18 cellular contexts compared by ENCODE assay signal in the genomic region with DNA sequence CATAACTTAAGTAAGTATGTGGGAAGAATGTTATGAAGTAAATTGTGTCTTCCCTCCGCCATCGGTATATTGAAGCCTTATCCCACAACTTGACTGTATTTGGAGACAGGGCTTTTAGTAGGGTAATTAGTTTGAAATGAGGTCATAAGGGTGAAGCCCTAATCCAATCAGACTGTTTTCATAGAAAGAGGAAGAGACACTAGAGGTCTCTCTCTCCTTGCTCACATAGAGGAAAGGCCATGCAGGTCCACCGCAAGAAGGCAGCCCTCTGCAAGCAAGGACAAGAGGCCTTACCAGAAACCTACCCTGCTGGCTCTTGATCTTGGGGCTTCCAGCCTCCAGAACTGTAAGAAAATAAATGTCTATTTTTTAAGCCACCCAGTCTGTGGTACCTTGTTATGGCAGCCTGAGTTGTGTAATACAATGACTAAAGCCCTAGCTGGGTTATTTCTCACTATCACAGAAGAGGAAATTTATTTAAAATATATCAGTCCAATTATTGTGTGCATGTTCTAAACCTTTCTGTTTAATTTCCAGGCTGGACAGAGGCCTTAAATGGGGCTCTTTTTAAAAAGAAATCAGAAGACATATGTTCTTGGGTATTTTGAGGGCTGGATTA. TPM values are rescaled to one million over a fixed set of nuclear protein-coding genes. Genes with fewer than 3 reads are reported as not detected.
A peak's percentile ranks its signal among the peaks of the same experiment; 100 is the strongest.
DNase-seq lines count a peak whose midpoint lies in the region; ATAC-seq and TF ChIP-seq lines count a peak whose summit lies in the region.
"Had no signal": no experiment of that assay in that cellular context is flagged by ENCODE, and none has a peak within 500 bp of the region (broad histone marks: within the 10 kb centered on the region; RNA-seq: fewer than 3 reads in every experiment).

No MANE protein-coding gene starts in this region.

- H3K9ac ChIP-seq in SK-N-SH: no peak overlapping the region

- peaks cover 10% of the 10 kb centered on the region for H3F3A ChIP-seq in SK-N-SH (replicated peaks; ENCODE audit: insufficient read depth)

- no peaks in the 10 kb centered on the region for H3K79me2 ChIP-seq in SK-N-SH (ENCODE audit: insufficient read depth)
- no peaks in the 10 kb centered on the region for H3K79me2 ChIP-seq in OCI-LY7 (ENCODE audit: insufficient read depth, low read depth, low read length)

- POLR2A ChIA-PET in SK-N-SH (lab: Yijun Ruan, JAX) (no interaction called here), OCI-LY7 (lab: Charles Lee) (interaction anchor here (1.4 to 2.3 kb wide), 2 partner anchors 7 to 10 kb away, joined by 3 to 5 read pairs; no protein-coding TSS in a partner anchor)

- TF ChIP-seq RAD21 in SK-N-SH (IDR thresholded peaks at IDR 0.05; ENCODE audit: low read length): peak; percentile 33

- no peak for DNase-seq in SK-N-SH
- DNase-seq in OCI-LY7 (ENCODE audit: low spot score): no peak
- no peak for DNase-seq in epithelial cell of proximal tubule (ENCODE audit: low read depth)
- DNase-seq in upper lobe of right lung: no peak
- no peak for DNase-seq in HuH-7 (ENCODE audit: low spot score)
- no peak for DNase-seq in NCI-H128 (lab: John Stamatoyannopoulos, UW; ENCODE audit: unreplicated experiment)
- DNase-seq: activated CD8-positive, alpha-beta memory T cell treated with anti-CD3 and anti-CD28 coated beads for 24 hours; activated gamma-delta T cell treated with Interleukin-2 at 50 U/mL for 16 hours; effector memory CD4-positive, alpha-beta T cell; heart left ventricle; left colon; naive thymus-derived CD8-positive, alpha-beta T cell; NCI-H2171 treated with DMSO at 0.1 percent for 48 hours; stimulated activated CD4-positive, alpha-beta T cell treated with anti-CD3 and anti-CD28 coated beads, Interleukin-2, amount 100 ng/mL, for 48 hours; T-helper 9 cell had no signal

- H3K27ac ChIP-seq in SK-N-SH (ENCODE audit: low read depth in 2 of 2, low read length in 1 of 2) (no peak overlapping the region), OCI-LY7 (ENCODE audit: low read depth, low read length, poor library complexity, severe bottlenecking) (no peak overlapping the region), upper lobe of right lung (no peak overlapping the region)

- H3K36me3 ChIP-seq in SK-N-SH (replicated peaks in 1 of 2; ENCODE audit: control insufficient read depth in 1 of 2, insufficient read depth in 2 of 2, low read length in 1 of 2): no peaks in the 10 kb centered on the region
- no peaks in the 10 kb centered on the region for H3K36me3 ChIP-seq in OCI-LY7 (ENCODE audit: insufficient read depth, low read length)
- H3K36me3 ChIP-seq in upper lobe of right lung: no peaks in the 10 kb centered on the region
- H3K36me3 ChIP-seq: heart left ventricle had no signal

- intact Hi-C loops in OCI-LY7 (cut with micrococcal nuclease; ENCODE audit: unreplicated experiment): no loop called here
- intact Hi-C loops in upper lobe of right lung (cut with DNase I): no loop called here

- TF ChIP-seq CTCF in SK-N-SH (IDR thresholded peaks at IDR 0.05) (no peak), OCI-LY7 (conservative IDR thresholded peaks at IDR 0.05; ENCODE audit: low read length) (0 out of 2 replicates have a peak, but pooled peaks have one; percentile 14), epithelial cell of proximal tubule (conservative IDR thresholded peaks at IDR 0.05; ENCODE audit: low read depth, low read length) (peak; percentile 16), upper lobe of right lung (IDR thresholded peaks at IDR 0.05) (no peak)

- TF ChIP-seq EP300 in SK-N-SH (IDR thresholded peaks at IDR 0.05; ENCODE audit: borderline replicate concordance in 1 of 2, low read depth in 1 of 2, low read length in 1 of 2): no peak

- ATAC-seq in SK-N-SH treated with all-trans-retinoic acid at 6 μM for 48 hours (no peak), upper lobe of right lung (peak; percentile 71), HG03175 (IDR thresholded peaks at IDR 0.05; ENCODE audit: unreplicated experiment) (no peak)
- ATAC-seq: heart left ventricle; left colon; naive thymus-derived CD8-positive, alpha-beta T cell had no signal

- H3K4me2 ChIP-seq in SK-N-SH (no peak overlapping the region), OCI-LY7 (ENCODE audit: low read length) (no peak overlapping the region)

- H3K27me3 ChIP-seq in SK-N-SH (ENCODE audit: insufficient read depth): no peaks in the 10 kb centered on the region
- no peaks in the 10 kb centered on the region for H3K27me3 ChIP-seq in upper lobe of right lung
- H3K27me3 ChIP-seq: heart left ventricle had no signal

- no peaks in the 10 kb centered on the region for H3K9me2 ChIP-seq in SK-N-SH
- H3K9me2 ChIP-seq in OCI-LY7 (ENCODE audit: insufficient read depth, low read length): no peaks in the 10 kb centered on the region

- H3K4me1 ChIP-seq in SK-N-SH (ENCODE audit: control insufficient read depth in 1 of 2, insufficient read depth in 2 of 2, low read depth in 1 of 2, low read length in 1 of 2) (peaks cover 5 to 9% of the 10 kb centered on the region in 2 experiments; a peak in 3 of 4 replicates), OCI-LY7 (ENCODE audit: insufficient read depth, low read length, poor library complexity, severe bottlenecking) (no peaks in the 10 kb centered on the region), upper lobe of right lung (no peaks in the 10 kb centered on the region)

- no TSS peak for BruUV-seq in OCI-LY7 (replicated peaks; lab: Mats Ljungman, UMichigan)

- WGBS in SK-N-SH (ENCODE audit: low lambda C conversion rate): 100% methylated on average over 3 of the region's 3 CpGs

- CTCF ChIA-PET in SK-N-SH (lab: Yijun Ruan, JAX): interaction anchor here (0.8 kb wide), 1 partner anchor 14 kb away, joined by 3 read pairs; no protein-coding TSS in a partner anchor
- CTCF ChIA-PET in OCI-LY7 (lab: Charles Lee; ENCODE audit: unreplicated experiment): no interaction called here

- H3K4me3 ChIP-seq in SK-N-SH (ENCODE audit: low read depth in 2 of 2, low read length in 1 of 2): no peak overlapping the region
- no peak overlapping the region for H3K4me3 ChIP-seq in OCI-LY7 (ENCODE audit: low read depth, low read length, poor library complexity, severe bottlenecking)
- no peak overlapping the region for H3K4me3 ChIP-seq in epithelial cell of proximal tubule (ENCODE audit: low read depth, low read length)
- H3K4me3 ChIP-seq in upper lobe of right lung: no peak overlapping the region
- H3K4me3 ChIP-seq: heart left ventricle had no signal

- H4K20me1 ChIP-seq in SK-N-SH (ENCODE audit: insufficient read depth) (no peaks in the 10 kb centered on the region), OCI-LY7 (ENCODE audit: insufficient read depth, low read length) (no peaks in the 10 kb centered on the region; the same call in 1 of the 2 replicates)

- H2AFZ ChIP-seq in SK-N-SH (ENCODE audit: low read depth) (no peak overlapping the region), OCI-LY7 (ENCODE audit: low read length) (no peak overlapping the region)

- H3K9me3 ChIP-seq in SK-N-SH (no peaks in the 10 kb centered on the region), OCI-LY7 (ENCODE audit: low read length) (no peaks in the 10 kb centered on the region), upper lobe of right lung (no peaks in the 10 kb centered on the region)
- H3K9me3 ChIP-seq: heart left ventricle had no signal

TF ChIP-seq in SK-N-SH, 30 proteins besides CTCF, POLR2A, EP300 and RAD21:
- no peak for TF ChIP-seq ELF1 (IDR thresholded peaks at IDR 0.05)
- no peak for TF ChIP-seq PBX3 (IDR thresholded peaks at IDR 0.05)
- no peak for TF ChIP-seq NFIC (IDR thresholded peaks at IDR 0.05; ENCODE audit: borderline replicate concordance)
- no peak for TF ChIP-seq FOXM1 (IDR thresholded peaks at IDR 0.05; ENCODE audit: low read depth)
TF ChIP-seq in SK-N-SH: peak in this region for 0.

TF ChIP-seq in SK-N-SH treated with all-trans-retinoic acid at 6 μM for 48 hours, 23 proteins besides CTCF, POLR2A, EP300 and RAD21 (continues in another document):
- no peak for TF ChIP-seq SNAI2 (CRISPR knock-in tag; IDR thresholded peaks at IDR 0.05)
- TF ChIP-seq, protein P1, sequence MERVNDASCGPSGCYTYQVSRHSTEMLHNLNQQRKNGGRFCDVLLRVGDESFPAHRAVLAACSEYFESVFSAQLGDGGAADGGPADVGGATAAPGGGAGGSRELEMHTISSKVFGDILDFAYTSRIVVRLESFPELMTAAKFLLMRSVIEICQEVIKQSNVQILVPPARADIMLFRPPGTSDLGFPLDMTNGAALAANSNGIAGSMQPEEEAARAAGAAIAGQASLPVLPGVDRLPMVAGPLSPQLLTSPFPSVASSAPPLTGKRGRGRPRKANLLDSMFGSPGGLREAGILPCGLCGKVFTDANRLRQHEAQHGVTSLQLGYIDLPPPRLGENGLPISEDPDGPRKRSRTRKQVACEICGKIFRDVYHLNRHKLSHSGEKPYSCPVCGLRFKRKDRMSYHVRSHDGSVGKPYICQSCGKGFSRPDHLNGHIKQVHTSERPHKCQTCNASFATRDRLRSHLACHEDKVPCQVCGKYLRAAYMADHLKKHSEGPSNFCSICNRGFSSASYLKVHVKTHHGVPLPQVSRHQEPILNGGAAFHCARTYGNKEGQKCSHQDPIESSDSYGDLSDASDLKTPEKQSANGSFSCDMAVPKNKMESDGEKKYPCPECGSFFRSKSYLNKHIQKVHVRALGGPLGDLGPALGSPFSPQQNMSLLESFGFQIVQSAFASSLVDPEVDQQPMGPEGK (CRISPR knock-in tag; IDR thresholded peaks at IDR 0.05; ENCODE audit: borderline replicate concordance): no peak
- TF ChIP-seq RARB (CRISPR knock-in tag; IDR thresholded peaks at IDR 0.05): no peak
- no peak for TF ChIP-seq ARNTL (CRISPR knock-in tag; IDR thresholded peaks at IDR 0.05; ENCODE audit: borderline replicate concordance, low read depth)
- TF ChIP-seq POU6F1 (CRISPR knock-in tag; IDR thresholded peaks at IDR 0.05; ENCODE audit: borderline replicate concordance, low read depth): no peak
- no peak for TF ChIP-seq GLIS3 (CRISPR knock-in tag; IDR thresholded peaks at IDR 0.05)

RNA-seq across cellular contexts. Expression of gene TMEM26, which starts 12.7 kb away (rescaled TPM):
- 0.05 and 0.06 TPM in 2 replicates for polyA plus RNA-seq in SK-N-SH (2012; rRNA removed)
- 0.05 and 0.13 TPM in 2 replicates for polyA plus RNA-seq in SK-N-SH (2012; cell fraction: cytosol; rRNA removed)
- polyA plus RNA-seq in SK-N-SH (2012; cell fraction: nucleus; rRNA removed): 0.05 and 0.07 TPM in 2 replicates
- total RNA-seq in OCI-LY7 (2014; rRNA removed; shearing (Covaris generic)): 0.06 TPM in 1 of 2 replicates, not detected in the other
- total RNA-seq in OCI-LY7 (2022) (not detected in 2 replicates), epithelial cell of proximal tubule (0.07 and 0.23 TPM in 2 replicates), upper lobe of right lung (0.46 TPM)
- total RNA-seq: naive thymus-derived CD8-positive, alpha-beta T cell had no signal
- polyA plus RNA-seq: IgD-negative memory B cell; naive thymus-derived CD8-positive, alpha-beta T cell had no signal

Comparison
In these comparisons a context has a peak if more than half of its experiments do, and no peak if none do; other contexts are left out.
1. CTCF ChIP-seq: peak in OCI-LY7 (single experiment) and epithelial cell of proximal tubule (single experiment); none in SK-N-SH (single experiment) and upper lobe of right lung (single experiment).